ENCODE assay signal across 24 cellular contexts in genomic region chr12:2636741-2637140, GRCh38.
A peak's percentile ranks its signal among the peaks of the same experiment; 100 is the strongest.
DNase-seq lines count a peak whose midpoint lies in the region; ATAC-seq, FAIRE-seq and TF ChIP-seq lines count a peak whose summit lies in the region.
"Had no signal": no experiment of that assay in that cellular context is flagged by ENCODE, and none has a peak within 500 bp of the region (broad histone marks: within the 10 kb centered on the region; RNA-seq: fewer than 3 reads in every experiment).

No MANE protein-coding gene starts in this region.

- peak overlapping the region; percentile 17 for H3K18ac ChIP-seq in trophoblast cell (ENCODE audit: low read length)

- peaks cover 15% of the 10 kb centered on the region for H3K79me1 ChIP-seq in trophoblast cell (ENCODE audit: low read length)

- DNase-seq in cardiac muscle cell (ENCODE audit: low read depth in 1 of 2, low spot score in 1 of 2) (no peak), right atrium auricular region (ENCODE audit: low spot score) (no peak), kidney (peak; percentile 24), trophoblast cell (no peak), aorta (peak; percentile 17 to 39), SK-N-SH (no peak), NCI-H1048 (lab: John Stamatoyannopoulos, UW) (no peak)
- DNase-seq: activated CD8-positive, alpha-beta T cell treated with anti-CD3 and anti-CD28 coated beads for 36 hours; activated naive CD8-positive, alpha-beta T cell treated with anti-CD3 and anti-CD28 coated beads, Interleukin-2, amount 10 ng/mL, durations not matched to agents 7 days and 5 days; central memory CD4-positive, alpha-beta T cell; Karpas-422; kidney glomerular epithelial cell; NCI-H1436; NCI-H2081; pancreas; Right ventricle myocardium superior; stimulated activated CD4-positive, alpha-beta T cell treated with anti-CD3 and anti-CD28 coated beads, Interleukin-12 subunit alpha, Interleukin-12 subunit beta, amount 100 ng/mL, for 4 hours; stimulated activated CD4-positive, alpha-beta T cell treated with anti-CD3 and anti-CD28 coated beads, Interleukin-2, amount 100 ng/mL, for 48 hours; T-helper 2 cell had no signal

- H3K9me3 ChIP-seq in cardiac muscle cell (ENCODE audit: low read depth) = no peaks in the 10 kb centered on the region
- no peaks in the 10 kb centered on the region for H3K9me3 ChIP-seq in right atrium auricular region
- H3K9me3 ChIP-seq in kidney (ENCODE audit: control insufficient read depth in 1 of 2, low read length in 2 of 2) = no peaks in the 10 kb centered on the region
- peaks cover 7% of the 10 kb centered on the region for H3K9me3 ChIP-seq in trophoblast cell (ENCODE audit: insufficient read depth, low read depth, low read length)
- no peaks in the 10 kb centered on the region for H3K9me3 ChIP-seq in aorta (ENCODE audit: control insufficient read depth, low read length)
- no peaks in the 10 kb centered on the region for H3K9me3 ChIP-seq in SK-N-SH
- H3K9me3 ChIP-seq: pancreas had no signal

- no peak overlapping the region for H3K23ac ChIP-seq in trophoblast cell (ENCODE audit: low read length)

- H3K9me2 ChIP-seq in SK-N-SH = no peaks in the 10 kb centered on the region

- no peak for TF ChIP-seq EP300 in SK-N-SH (IDR thresholded peaks at IDR 0.05; ENCODE audit: borderline replicate concordance in 1 of 2, low read depth in 1 of 2, low read length in 1 of 2)

- TF ChIP-seq CTCF in cardiac muscle cell (IDR thresholded peaks at IDR 0.05; ENCODE audit: low read depth, low read length) (no peak), right atrium auricular region (IDR thresholded peaks at IDR 0.05) (no peak), kidney (IDR thresholded peaks at IDR 0.05; ENCODE audit: borderline replicate concordance, extremely low read depth, insufficient read depth) (no peak), SK-N-SH (IDR thresholded peaks at IDR 0.05) (no peak)

- H3K9ac ChIP-seq in kidney (ENCODE audit: low read length in 2 of 2) = no peak overlapping the region
- H3K9ac ChIP-seq in trophoblast cell (ENCODE audit: low read length) = no peak overlapping the region
- H3K9ac ChIP-seq in SK-N-SH = no peak overlapping the region

- CTCF ChIA-PET in SK-N-SH (lab: Yijun Ruan, JAX) = no interaction called here

- peak overlapping the region; percentile 53 for H4K91ac ChIP-seq in trophoblast cell (ENCODE audit: low read depth, low read length)

- H4K12ac ChIP-seq in trophoblast cell (ENCODE audit: low read depth, low read length) = no peak overlapping the region

- peak overlapping the region; percentile 27 for H2AK5ac ChIP-seq in trophoblast cell (ENCODE audit: low read length)

- H2AFZ ChIP-seq in trophoblast cell (ENCODE audit: insufficient read depth, low read length, poor library complexity) = no peak overlapping the region
- no peak overlapping the region for H2AFZ ChIP-seq in SK-N-SH (ENCODE audit: low read depth)

- H3F3A ChIP-seq in SK-N-SH (replicated peaks; ENCODE audit: insufficient read depth) = peaks cover 6% of the 10 kb centered on the region

- H2BK12ac ChIP-seq in trophoblast cell (ENCODE audit: low read length) = peak overlapping the region; percentile 18

- H3K79me2 ChIP-seq in trophoblast cell (ENCODE audit: control insufficient read depth, insufficient read depth, low read length, poor library complexity) (peaks cover 1% of the 10 kb centered on the region), SK-N-SH (ENCODE audit: insufficient read depth) (no peaks in the 10 kb centered on the region)

- H2BK5ac ChIP-seq in trophoblast cell (ENCODE audit: low read depth, low read length, poor library complexity) = peak overlapping the region; percentile 60

- H3K4me1 ChIP-seq in cardiac muscle cell (ENCODE audit: low read depth) (peaks cover 2% of the 10 kb centered on the region), right atrium auricular region (peaks cover 0 to 21% of the 10 kb centered on the region in 2 donors), kidney (ENCODE audit: control insufficient read depth in 1 of 2, insufficient read depth in 1 of 2, low read depth in 1 of 2, low read length in 2 of 2) (no peaks in the 10 kb centered on the region), trophoblast cell (ENCODE audit: control insufficient read depth in 1 of 2, insufficient read depth in 2 of 2, low read length in 2 of 2) (peaks cover 31 to 37% of the 10 kb centered on the region in 2 experiments), aorta (ENCODE audit: control insufficient read depth in 1 of 2, insufficient read depth in 2 of 2, low read length in 2 of 2) (no peaks in the 10 kb centered on the region), SK-N-SH (ENCODE audit: control insufficient read depth in 1 of 2, insufficient read depth in 2 of 2, low read depth in 1 of 2, low read length in 1 of 2) (peaks cover 2 to 12% of the 10 kb centered on the region in 2 experiments; a peak in 3 of 4 replicates)
- H3K4me1 ChIP-seq: pancreas had no signal

- H3K4me2 ChIP-seq in trophoblast cell (ENCODE audit: low read length) = no peak overlapping the region
- no peak overlapping the region for H3K4me2 ChIP-seq in SK-N-SH

- no peak for TF ChIP-seq RAD21 in SK-N-SH (IDR thresholded peaks at IDR 0.05; ENCODE audit: low read length)

- FAIRE-seq in kidney (lab: Jason Lieb, UNC) = no peak
- FAIRE-seq: astrocyte, frontal cortex, GM12892, HepG2, pancreas had no signal

- WGBS in trophoblast cell (ENCODE audit: extremely low coverage, insufficient coverage, insufficient read length) = no CpG with 5 or more reads among the region's 6 CpGs
- 58% methylated on average over 6 of the region's 6 CpGs for WGBS in aorta, 2 donors
- WGBS in SK-N-SH (ENCODE audit: low lambda C conversion rate) = 79% methylated on average over 6 of the region's 6 CpGs

- H3K4me3 ChIP-seq in cardiac muscle cell = no peak overlapping the region
- no peak overlapping the region for H3K4me3 ChIP-seq in right atrium auricular region
- H3K4me3 ChIP-seq in kidney (ENCODE audit: low read length in 2 of 2) = no peak overlapping the region
- H3K4me3 ChIP-seq in trophoblast cell (ENCODE audit: low read depth, low read length) = no peak overlapping the region
- no peak overlapping the region for H3K4me3 ChIP-seq in aorta (ENCODE audit: low read length in 2 of 2)
- H3K4me3 ChIP-seq in SK-N-SH (ENCODE audit: low read depth in 2 of 2, low read length in 1 of 2) = no peak overlapping the region
- H3K4me3 ChIP-seq: pancreas had no signal

- POLR2A ChIA-PET in SK-N-SH (lab: Yijun Ruan, JAX) = no interaction called here

- no peaks in the 10 kb centered on the region for H4K20me1 ChIP-seq in SK-N-SH (ENCODE audit: insufficient read depth)

- H3K14ac ChIP-seq in trophoblast cell (ENCODE audit: low read length) = peak overlapping the region; percentile 24

- intact Hi-C loops in kidney (cut with DNase I) (no loop called here), aorta (cut with DNase I) (no loop called here)

- no peak overlapping the region for H3K4ac ChIP-seq in trophoblast cell (ENCODE audit: low read depth, low read length)

- H3K27ac ChIP-seq in cardiac muscle cell (peak overlapping the region; percentile 64), right atrium auricular region (no peak overlapping the region), kidney (ENCODE audit: low read depth in 2 of 2, low read length in 2 of 2) (no peak overlapping the region), trophoblast cell (ENCODE audit: low read depth, low read length) (peak overlapping the region; percentile 28), aorta (ENCODE audit: low read depth in 1 of 2, low read length in 2 of 2) (peak overlapping the region in 1 of 2 donors; percentile 81), SK-N-SH (ENCODE audit: low read depth in 2 of 2, low read length in 1 of 2) (no peak overlapping the region)
- H3K27ac ChIP-seq: pancreas had no signal

- peak overlapping the region; percentile 24 for H2BK120ac ChIP-seq in trophoblast cell (ENCODE audit: insufficient read depth, low read length, poor library complexity)

- H4K8ac ChIP-seq in trophoblast cell (ENCODE audit: low read depth, low read length) = peak overlapping the region; percentile 37

- no peak for ATAC-seq in aorta (ENCODE audit: low FRiP score)
- no peak for ATAC-seq in GM21737 (IDR thresholded peaks at IDR 0.05; ENCODE audit: unreplicated experiment)
- ATAC-seq: activated CD8-positive, alpha-beta T cell treated with anti-CD3 and anti-CD28 coated beads for 36 hours; HepG2; pancreas had no signal

- H3K36me3 ChIP-seq in cardiac muscle cell (no peaks in the 10 kb centered on the region), right atrium auricular region (peaks cover 36% of the 10 kb centered on the region), kidney (ENCODE audit: control insufficient read depth in 1 of 2, insufficient read depth in 2 of 2, low read length in 2 of 2) (no peaks in the 10 kb centered on the region), trophoblast cell (ENCODE audit: control insufficient read depth in 1 of 2, insufficient read depth in 2 of 2, low read length in 2 of 2) (peaks cover 0 to 6% of the 10 kb centered on the region in 2 experiments), aorta (ENCODE audit: control insufficient read depth in 1 of 2, insufficient read depth in 2 of 2, low read length in 1 of 2) (peaks cover 0 to 4% of the 10 kb centered on the region in 2 donors), SK-N-SH (replicated peaks in 1 of 2; ENCODE audit: control insufficient read depth in 1 of 2, insufficient read depth in 2 of 2, low read length in 1 of 2) (no peaks in the 10 kb centered on the region)
- H3K36me3 ChIP-seq: pancreas had no signal

- no peaks in the 10 kb centered on the region for H3K27me3 ChIP-seq in cardiac muscle cell
- no peaks in the 10 kb centered on the region for H3K27me3 ChIP-seq in right atrium auricular region
- no peaks in the 10 kb centered on the region for H3K27me3 ChIP-seq in trophoblast cell (ENCODE audit: insufficient read depth, low read length)
- no peaks in the 10 kb centered on the region for H3K27me3 ChIP-seq in aorta (ENCODE audit: control insufficient read depth in 1 of 2, insufficient read depth in 2 of 2, low read length in 1 of 2)
- no peaks in the 10 kb centered on the region for H3K27me3 ChIP-seq in SK-N-SH (ENCODE audit: insufficient read depth)
- H3K27me3 ChIP-seq: pancreas had no signal

TF ChIP-seq in SK-N-SH, 30 proteins besides CTCF, POLR2A, EP300 and RAD21 (continues in another document):
- TF ChIP-seq, protein P1, sequence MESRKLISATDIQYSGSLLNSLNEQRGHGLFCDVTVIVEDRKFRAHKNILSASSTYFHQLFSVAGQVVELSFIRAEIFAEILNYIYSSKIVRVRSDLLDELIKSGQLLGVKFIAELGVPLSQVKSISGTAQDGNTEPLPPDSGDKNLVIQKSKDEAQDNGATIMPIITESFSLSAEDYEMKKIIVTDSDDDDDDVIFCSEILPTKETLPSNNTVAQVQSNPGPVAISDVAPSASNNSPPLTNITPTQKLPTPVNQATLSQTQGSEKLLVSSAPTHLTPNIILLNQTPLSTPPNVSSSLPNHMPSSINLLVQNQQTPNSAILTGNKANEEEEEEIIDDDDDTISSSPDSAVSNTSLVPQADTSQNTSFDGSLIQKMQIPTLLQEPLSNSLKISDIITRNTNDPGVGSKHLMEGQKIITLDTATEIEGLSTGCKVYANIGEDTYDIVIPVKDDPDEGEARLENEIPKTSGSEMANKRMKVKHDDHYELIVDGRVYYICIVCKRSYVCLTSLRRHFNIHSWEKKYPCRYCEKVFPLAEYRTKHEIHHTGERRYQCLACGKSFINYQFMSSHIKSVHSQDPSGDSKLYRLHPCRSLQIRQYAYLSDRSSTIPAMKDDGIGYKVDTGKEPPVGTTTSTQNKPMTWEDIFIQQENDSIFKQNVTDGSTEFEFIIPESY (IDR thresholded peaks at IDR 0.05; ENCODE audit: borderline replicate concordance, low read depth) = no peak
- no peak for TF ChIP-seq FOXJ3 (CRISPR knock-in tag; IDR thresholded peaks at IDR 0.05)

Comparison
In these comparisons a context has a peak if more than half of its experiments do, and no peak if none do; other contexts are left out.
1. H3K27ac ChIP-seq: peak in cardiac muscle cell (single experiment) and trophoblast cell (single experiment); none in right atrium auricular region (0 of 2), kidney (0 of 2) and SK-N-SH (0 of 2).
2. DNase-seq: peak in kidney (single experiment) and aorta (2 of 2); none in cardiac muscle cell (0 of 2), right atrium auricular region (single experiment), trophoblast cell (0 of 2), SK-N-SH (single experiment) and NCI-H1048 (single experiment).